In the genomic region with DNA sequence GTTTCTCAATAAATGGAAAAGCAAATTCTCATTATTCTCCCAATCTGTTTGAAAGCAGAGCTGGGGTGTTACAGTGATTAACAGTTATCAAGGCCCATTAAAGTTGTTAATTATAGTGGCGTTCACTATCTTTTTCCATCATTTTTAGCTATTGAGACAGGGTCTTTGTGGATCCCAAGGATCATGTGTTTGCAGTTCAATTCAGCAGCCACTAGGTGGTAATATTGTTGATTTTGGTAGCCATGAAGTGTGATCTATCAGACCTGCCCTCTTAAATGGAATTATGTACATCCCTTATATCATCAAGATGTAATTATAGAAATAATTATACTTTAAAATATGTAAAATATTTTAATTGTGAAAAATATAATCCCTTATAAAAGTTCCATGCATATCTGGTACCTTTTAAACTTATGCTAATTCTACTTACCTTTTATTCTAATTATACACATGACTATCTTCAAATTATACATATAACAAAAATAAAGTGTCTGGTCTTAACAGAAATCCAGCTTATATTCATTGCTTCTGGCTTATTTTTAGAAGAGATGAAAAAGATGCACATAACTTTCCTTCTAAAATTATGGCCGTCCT, we compare ENCODE assay signal across 8 cellular contexts.
DNase-seq lines count a peak whose midpoint lies in the region; ATAC-seq and TF ChIP-seq lines count a peak whose summit lies in the region.

No MANE protein-coding gene starts in this region.

- no peak overlapping the region for H3K9ac ChIP-seq in Karpas-422 (ENCODE audit: low read length)

- no peak overlapping the region for H3K27ac ChIP-seq in Karpas-422 (ENCODE audit: low read length)
- no peak overlapping the region for H3K27ac ChIP-seq in right lobe of liver

- H3K79me2 ChIP-seq in Karpas-422 (ENCODE audit: low read length): no peaks in the 10 kb centered on the region

- no peak overlapping the region for H3K4me3 ChIP-seq in Karpas-422 (ENCODE audit: low read length)
- no peak overlapping the region for H3K4me3 ChIP-seq in right lobe of liver

- POLR2A ChIA-PET in activated B cell treated with CpG ODN at 0.5 μM for 24 hours (lab: Charles Lee): interaction anchor here (0.7 kb wide), 1 partner anchor 27 kb away, joined by 3 read pairs; no protein-coding TSS in a partner anchor

- H3K9me3 ChIP-seq in Karpas-422 (ENCODE audit: low read length): no peaks in the 10 kb centered on the region
- no peaks in the 10 kb centered on the region for H3K9me3 ChIP-seq in right lobe of liver

- ATAC-seq in activated B cell treated with CpG ODN at 0.5 μM for 24 hours (ENCODE audit: low read depth): no peak
- peak; percentile 39 to 57 (median 51) for ATAC-seq in right lobe of liver
- ATAC-seq in HG02610 (IDR thresholded peaks at IDR 0.05; ENCODE audit: unreplicated experiment): no peak
- ATAC-seq in HG03135 (IDR thresholded peaks at IDR 0.05; ENCODE audit: unreplicated experiment): no peak
- no peak for ATAC-seq in HG03095 (IDR thresholded peaks at IDR 0.05; ENCODE audit: unreplicated experiment)

- H2AFZ ChIP-seq in Karpas-422 (ENCODE audit: low read length): no peak overlapping the region

- CTCF ChIA-PET in activated B cell treated with CpG ODN at 0.5 μM for 24 hours (lab: Charles Lee): interaction anchor here (0.8 to 4.5 kb wide), 24 partner anchors 10 to 181 kb away, joined by 3 to 84 read pairs (median 4); no protein-coding TSS in a partner anchor

- no peaks in the 10 kb centered on the region for H4K20me1 ChIP-seq in Karpas-422 (ENCODE audit: insufficient read depth, low read depth, low read length)

- H3K9me3 Mint-ChIP-seq in activated B cell treated with CpG ODN at 0.5 μM for 24 hours: peaks cover 2% of the 10 kb centered on the region

- H3K36me3 Mint-ChIP-seq in activated B cell treated with CpG ODN at 0.5 μM for 24 hours (ENCODE audit: low read depth): no peaks in the 10 kb centered on the region

- DNase-seq in DMS114 treated with DMSO at 0.1 percent for 48 hours (lab: John Stamatoyannopoulos, UW; ENCODE audit: unreplicated experiment) (peak; percentile 28), Karpas-422 (peak; percentile 70), activated B cell treated with CpG ODN at 0.5 μM for 24 hours (no peak), right lobe of liver (no peak), cardiac septum (ENCODE audit: low spot score) (no peak)

- 60% methylated on average over 2 of the region's 2 CpGs for WGBS in right lobe of liver (ENCODE audit: insufficient coverage, low coverage, low lambda C conversion rate, missing lambda C conversion rate)

- H3K27me3 Mint-ChIP-seq in activated B cell treated with CpG ODN at 0.5 μM for 24 hours: peaks cover 13% of the 10 kb centered on the region

- TF ChIP-seq CTCF in activated B cell treated with CpG ODN at 0.5 μM for 24 hours (IDR thresholded peaks at IDR 0.05) (peak; percentile 54), right lobe of liver (IDR thresholded peaks at IDR 0.05) (peak; percentile 42 to 65 (median 59))

- no peaks in the 10 kb centered on the region for H3K9me2 ChIP-seq in Karpas-422 (replicated peaks; ENCODE audit: insufficient read depth, low read length)

- TF ChIP-seq POLR2A in right lobe of liver (IDR thresholded peaks at IDR 0.05): no peak

- peaks cover 9% of the 10 kb centered on the region for H3K4me1 Mint-ChIP-seq in activated B cell treated with CpG ODN at 0.5 μM for 24 hours

- no peaks in the 10 kb centered on the region for H3K4me1 ChIP-seq in Karpas-422 (ENCODE audit: low read length)
- H3K4me1 ChIP-seq in right lobe of liver: no peaks in the 10 kb centered on the region

- intact Hi-C loops in activated B cell treated with CpG ODN at 0.5 μM for 24 hours (cut with micrococcal nuclease): loop anchor here (1.0 to 5.0 kb wide), 6 partner anchors 10 to 181 kb away; no protein-coding TSS in a partner anchor
- intact Hi-C loops in right lobe of liver (cut with DNase I): no loop called here
- intact Hi-C loops in cardiac septum (cut with DNase I): no loop called here

- H3K27ac Mint-ChIP-seq in activated B cell treated with CpG ODN at 0.5 μM for 24 hours: no peak overlapping the region

- H3K4me2 ChIP-seq in Karpas-422 (ENCODE audit: low read depth, low read length, poor library complexity, severe bottlenecking): no peak overlapping the region

- no peak overlapping the region for H3K4me3 Mint-ChIP-seq in activated B cell treated with CpG ODN at 0.5 μM for 24 hours

- H3K36me3 ChIP-seq in Karpas-422 (ENCODE audit: insufficient read depth, low read length): no peaks in the 10 kb centered on the region
- no peaks in the 10 kb centered on the region for H3K36me3 ChIP-seq in right lobe of liver

- H3K27me3 ChIP-seq in Karpas-422 (ENCODE audit: low read length) (no peaks in the 10 kb centered on the region), right lobe of liver (no peaks in the 10 kb centered on the region)

Comparison
In these comparisons a context has a peak if more than half of its experiments do, and no peak if none do; other contexts are left out.
1. DNase-seq: peak in DMS114 treated with DMSO at 0.1 percent for 48 hours (single experiment) and Karpas-422 (single experiment); none in activated B cell treated with CpG ODN at 0.5 μM for 24 hours (single experiment), right lobe of liver (0 of 3) and cardiac septum (single experiment).
2. ATAC-seq: peak in right lobe of liver (4 of 4); none in activated B cell treated with CpG ODN at 0.5 μM for 24 hours (single experiment), HG02610 (single experiment), HG03135 (single experiment) and HG03095 (single experiment).